Comparison of ENCODE assay signal across 29 cellular contexts in the genomic region with DNA sequence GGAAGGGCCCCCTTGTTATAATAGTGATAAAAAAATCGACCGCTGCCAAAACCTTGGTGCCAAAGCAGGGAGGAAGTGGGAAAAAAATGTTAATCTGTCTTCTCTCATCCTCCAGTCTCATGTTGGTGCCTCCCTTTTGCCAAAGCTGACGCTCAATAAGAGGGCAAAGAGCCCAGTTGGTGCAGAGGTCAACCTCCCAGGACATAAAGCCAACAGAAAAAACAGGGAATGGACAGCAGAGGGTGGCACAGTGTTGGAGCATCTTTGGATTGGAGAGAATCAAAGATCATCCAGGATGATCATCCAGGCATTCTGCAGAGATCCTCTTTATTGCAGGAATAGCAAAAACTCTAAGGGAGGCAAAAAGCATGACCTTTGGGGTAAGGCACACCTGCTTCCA.
"Had no signal": no experiment of that assay in that cellular context is flagged by ENCODE, and none has a peak within 500 bp of the region (broad histone marks: within the 10 kb centered on the region; RNA-seq: fewer than 3 reads in every experiment).

No MANE protein-coding gene starts in this region.

- H3K27me3 ChIP-seq: left lung, pancreas, sigmoid colon, spleen, suprapubic skin, upper lobe of right lung had no signal

- H3K4me1 ChIP-seq: left lung, pancreas, prostate gland, sigmoid colon, suprapubic skin, tibial artery, upper lobe of right lung had no signal

- DNase-seq: hippocampal formation; kidney glomerular epithelial cell; left cardiac atrium; left lung; mesenchymal stem cell; naive thymus-derived CD8-positive, alpha-beta T cell; nucleus accumbens; pancreas; posterior cingulate gyrus; retina; right cardiac atrium; sigmoid colon; small intestine; spleen; stimulated activated CD4-positive, alpha-beta T cell treated with anti-CD3 and anti-CD28 coated beads, Interleukin-4, amount 100 ng/mL, for 24 hours; stimulated activated naive CD4-positive, alpha-beta T cell; tibial artery; trophoblast cell; upper lobe of right lung had no signal

- H3K4me3 Mint-ChIP-seq: naive thymus-derived CD8-positive, alpha-beta T cell; nephron; neural crest cell; stimulated activated effector memory CD8-positive, alpha-beta T cell treated with anti-CD3 and anti-CD28 coated beads, Interleukin-12 subunit alpha, Interleukin-12 subunit beta, amount 100 ng/mL, for 72 hours; stimulated activated naive CD8-positive, alpha-beta T cell treated with anti-CD3 and anti-CD28 coated beads, Interleukin-15, Interleukin-2, amounts not matched to agents 100 ng/mL and 50 ng/mL, for 24 hours had no signal

- H3K4me3 ChIP-seq: left lung, lung, pancreas, prostate gland, sigmoid colon, spleen, suprapubic skin, thoracic aorta, tibial artery, upper lobe of right lung had no signal

- ATAC-seq: left cardiac atrium; left lung; naive thymus-derived CD8-positive, alpha-beta T cell; pancreas; right cardiac atrium; stimulated activated effector memory CD8-positive, alpha-beta T cell treated with anti-CD3 and anti-CD28 coated beads, Interleukin-12 subunit alpha, Interleukin-12 subunit beta, amount 100 ng/mL, for 72 hours; upper lobe of right lung had no signal

- H3K36me3 ChIP-seq: left lung, pancreas, prostate gland, sigmoid colon, suprapubic skin, thoracic aorta, tibial artery, upper lobe of right lung had no signal

- H3K36me3 Mint-ChIP-seq: stimulated activated effector memory CD8-positive, alpha-beta T cell treated with anti-CD3 and anti-CD28 coated beads, Interleukin-12 subunit alpha, Interleukin-12 subunit beta, amount 100 ng/mL, for 72 hours had no signal

- H3K27ac Mint-ChIP-seq: naive thymus-derived CD8-positive, alpha-beta T cell; nephron; stimulated activated effector memory CD8-positive, alpha-beta T cell treated with anti-CD3 and anti-CD28 coated beads, Interleukin-12 subunit alpha, Interleukin-12 subunit beta, amount 100 ng/mL, for 72 hours; stimulated activated naive CD8-positive, alpha-beta T cell treated with anti-CD3 and anti-CD28 coated beads, Interleukin-15, Interleukin-2, amounts not matched to agents 100 ng/mL and 50 ng/mL, for 24 hours had no signal

- H3K27me3 Mint-ChIP-seq: naive thymus-derived CD8-positive, alpha-beta T cell; stimulated activated naive CD8-positive, alpha-beta T cell treated with anti-CD3 and anti-CD28 coated beads, Interleukin-15, Interleukin-2, amounts not matched to agents 100 ng/mL and 50 ng/mL, for 24 hours had no signal

- H3K4me1 Mint-ChIP-seq: nephron, neural crest cell had no signal

- H3K9me3 Mint-ChIP-seq: stimulated activated effector memory CD8-positive, alpha-beta T cell treated with anti-CD3 and anti-CD28 coated beads, Interleukin-12 subunit alpha, Interleukin-12 subunit beta, amount 100 ng/mL, for 72 hours; stimulated activated naive CD8-positive, alpha-beta T cell treated with anti-CD3 and anti-CD28 coated beads, Interleukin-15, Interleukin-2, amounts not matched to agents 100 ng/mL and 50 ng/mL, for 24 hours had no signal

- FAIRE-seq: keratinocyte, pancreas, small intestine, urothelium cell line had no signal

- H3K9me3 ChIP-seq: pancreas, prostate gland had no signal

- H3K27ac ChIP-seq: left lung, pancreas, prostate gland, sigmoid colon, spleen, suprapubic skin, thoracic aorta, tibial artery, upper lobe of right lung had no signal
